ENCODE assay signal across 7 cellular contexts in the genomic region with DNA sequence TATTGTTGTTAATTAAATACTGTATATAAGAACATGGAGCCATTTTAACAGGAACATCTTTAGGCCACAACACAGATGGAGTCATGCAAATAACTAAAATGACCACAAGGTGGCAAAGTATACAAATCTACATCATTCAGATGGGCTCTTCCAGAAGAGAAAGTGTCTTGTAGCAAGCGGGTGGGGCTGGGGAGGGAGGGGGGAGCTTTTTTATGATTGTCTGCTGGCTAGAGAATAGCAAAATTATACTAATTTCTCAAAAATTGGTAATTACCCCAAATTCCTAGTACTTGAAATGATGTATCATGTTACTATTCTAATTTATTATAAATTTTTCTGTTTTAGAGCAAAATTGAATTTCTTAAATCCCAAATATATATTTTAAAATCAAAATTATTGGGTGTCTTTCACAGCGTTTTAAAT.
DNase-seq lines count a peak whose midpoint lies in the region; ATAC-seq and TF ChIP-seq lines count a peak whose summit lies in the region.

No MANE protein-coding gene starts in this region.

- WGBS in prostate gland = 29% methylated on average over 2 of the region's 2 CpGs

- ATAC-seq in GM18498 (IDR thresholded peaks at IDR 0.05; ENCODE audit: unreplicated experiment) (peak; percentile 88), HG02678 (IDR thresholded peaks at IDR 0.05; ENCODE audit: unreplicated experiment) (peak; percentile 78)

- TF ChIP-seq POLR2A in prostate gland (IDR thresholded peaks at IDR 0.05) = no peak

- no peaks in the 10 kb centered on the region for H3K27me3 ChIP-seq in prostate gland (replicated peaks; ENCODE audit: insufficient read depth)

- no peak overlapping the region for H3K4me3 ChIP-seq in prostate gland

- peak; percentile 65 for DNase-seq in NCI-H1436 (lab: John Stamatoyannopoulos, UW)
- DNase-seq in SKM-1 treated with dmso at 0.1 percent for 144 hours (lab: John Stamatoyannopoulos, UW; ENCODE audit: unreplicated experiment) = peak; percentile 29
- peak; percentile 52 for DNase-seq in foreskin melanocyte
- peak; percentile 18 for DNase-seq in prostate gland (ENCODE audit: low spot score)
- no peak for DNase-seq in cerebellar nuclear complex (lab: John Stamatoyannopoulos, UW)

- H3K36me3 ChIP-seq in prostate gland = no peaks in the 10 kb centered on the region

- no peaks in the 10 kb centered on the region for H3K9me3 ChIP-seq in prostate gland

- H3K27ac ChIP-seq in prostate gland = no peak overlapping the region

- peak in 3 of 4 experiments; percentile 60 to 78 (median 69) for TF ChIP-seq CTCF in prostate gland (IDR thresholded peaks at IDR 0.05)

- intact Hi-C loops in prostate gland (cut with DNase I) = loop anchor here (5.0 kb wide), 2 partner anchors 453 to 663 kb away; no protein-coding TSS in a partner anchor

- no peaks in the 10 kb centered on the region for H3K4me1 ChIP-seq in prostate gland (replicated peaks)

Comparison
In these comparisons a context has a peak if more than half of its experiments do, and no peak if none do; other contexts are left out.
1. DNase-seq: peak in NCI-H1436 (single experiment), SKM-1 treated with dmso at 0.1 percent for 144 hours (single experiment), foreskin melanocyte (single experiment) and prostate gland (single experiment); none in cerebellar nuclear complex (0 of 2).